ENCODE assay signal across 11 cellular contexts in genomic region chr5:132814441-132815294, GRCh38. TPM values are rescaled to one million over a fixed set of nuclear protein-coding genes. Genes with fewer than 3 reads are reported as not detected.
A peak's percentile ranks its signal among the peaks of the same experiment; 100 is the strongest.
DNase-seq lines count a peak whose midpoint lies in the region; ATAC-seq lines count a peak whose summit lies in the region.
"Had no signal": no experiment of that assay in that cellular context is flagged by ENCODE, and none has a peak within 500 bp of the region (broad histone marks: within the 10 kb centered on the region; RNA-seq: fewer than 3 reads in every experiment).

No MANE protein-coding gene starts in this region.

- no peak for DNase-seq in NCI-H774 (lab: John Stamatoyannopoulos, UW)
- no peak for DNase-seq in stimulated activated CD4-positive, alpha-beta T cell treated with anti-CD3 and anti-CD28 coated beads, Interleukin-2, amount 100 ng/mL, for 24 hours
- DNase-seq in NCI-H2081 (lab: John Stamatoyannopoulos, UW): no peak
- no peak for DNase-seq in mesenteric fat pad (ENCODE audit: low spot score)
- DNase-seq: DMS153, NCI-H2227 treated with DMSO at 0.1 percent for 48 hours had no signal

- no peaks in the 10 kb centered on the region for H3K9me3 Mint-ChIP-seq in activated T-helper 17 cell treated with anti-CD3 and anti-CD28 coated beads, Interleukin-2, amount 50 U/mL, for 72 hours

- H3K9ac ChIP-seq in ES-I3 (ENCODE audit: low read depth, low read length): peak overlapping the region; percentile 55; the same call in 1 of the 2 replicates
- H3K9ac ChIP-seq in rectal smooth muscle tissue (ENCODE audit: low read length): no peak overlapping the region

- H3K4me3 ChIP-seq in iPS-18c (ENCODE audit: insufficient read depth, low read depth, low read length): peak overlapping the region; percentile 36; the same call in 1 of the 2 replicates
- H3K4me3 ChIP-seq in rectal smooth muscle tissue (ENCODE audit: low read length): peak overlapping the region; percentile 27

- peaks cover 11% of the 10 kb centered on the region for H3K27me3 ChIP-seq in rectal smooth muscle tissue (ENCODE audit: control insufficient read depth, insufficient read depth, low read length)

- no peak overlapping the region for H3K27ac ChIP-seq in rectal smooth muscle tissue (ENCODE audit: low read depth, low read length)
- H3K27ac ChIP-seq: neutrophil had no signal

- H3K4me3 Mint-ChIP-seq in activated T-helper 17 cell treated with anti-CD3 and anti-CD28 coated beads, Interleukin-2, amount 50 U/mL, for 72 hours: peak overlapping the region; percentile 52

- H3K4me1 ChIP-seq in ES-I3 (ENCODE audit: insufficient read depth, low read length): no peaks in the 10 kb centered on the region
- H3K4me1 ChIP-seq in rectal smooth muscle tissue (ENCODE audit: control insufficient read depth, insufficient read depth, low read length): no peaks in the 10 kb centered on the region

- no peak overlapping the region for H3K27ac Mint-ChIP-seq in activated T-helper 17 cell treated with anti-CD3 and anti-CD28 coated beads, Interleukin-2, amount 50 U/mL, for 72 hours

- H3K9me3 ChIP-seq in ES-I3 (ENCODE audit: control insufficient read depth, insufficient read depth, low read length) (no peaks in the 10 kb centered on the region), iPS-18c (ENCODE audit: control insufficient read depth, insufficient read depth, low read length) (peaks cover 7% of the 10 kb centered on the region)
- H3K9me3 ChIP-seq: neutrophil had no signal

- no peak for ATAC-seq in activated T-helper 17 cell treated with anti-CD3 and anti-CD28 coated beads, Interleukin-2, amount 50 U/mL, for 72 hours (replicated peaks)

- peaks cover 36% of the 10 kb centered on the region for H3K27me3 Mint-ChIP-seq in activated T-helper 17 cell treated with anti-CD3 and anti-CD28 coated beads, Interleukin-2, amount 50 U/mL, for 72 hours

- H3K36me3 Mint-ChIP-seq in activated T-helper 17 cell treated with anti-CD3 and anti-CD28 coated beads, Interleukin-2, amount 50 U/mL, for 72 hours (ENCODE audit: low read depth): no peaks in the 10 kb centered on the region

- H3K36me3 ChIP-seq in ES-I3 (ENCODE audit: insufficient read depth, low read length) (no peaks in the 10 kb centered on the region), rectal smooth muscle tissue (ENCODE audit: control insufficient read depth, insufficient read depth, low read length) (no peaks in the 10 kb centered on the region)
- H3K36me3 ChIP-seq: neutrophil had no signal

- H3K4me1 Mint-ChIP-seq in activated T-helper 17 cell treated with anti-CD3 and anti-CD28 coated beads, Interleukin-2, amount 50 U/mL, for 72 hours: peaks cover 5% of the 10 kb centered on the region

RNA-seq across cellular contexts. Expression of gene SOWAHA, which starts 1.6 kb away (rescaled TPM):
- not detected for total RNA-seq in activated T-helper 17 cell treated with anti-CD3 and anti-CD28 coated beads, Interleukin-2, amount 50 U/mL, for 72 hours
- total RNA-seq in mesenteric fat pad: not detected

RNA-seq across cellular contexts. Expression of gene SHROOM1, which starts 15.8 kb away (rescaled TPM):
- total RNA-seq in activated T-helper 17 cell treated with anti-CD3 and anti-CD28 coated beads, Interleukin-2, amount 50 U/mL, for 72 hours: 1 to 10 TPM in 1 of 2 donors, under 1 TPM in 1; 0.54 to 3.4 TPM
- total RNA-seq in mesenteric fat pad: 10.6 TPM

RNA-seq across cellular contexts. Expression of gene SEPTIN8, which starts 37.6 kb away (rescaled TPM):
- total RNA-seq in activated T-helper 17 cell treated with anti-CD3 and anti-CD28 coated beads, Interleukin-2, amount 50 U/mL, for 72 hours: 10 to 100 TPM; 13.6 to 14.7 TPM
- 33.4 TPM for total RNA-seq in mesenteric fat pad

RNA-seq across cellular contexts. Expression of gene GDF9, which starts 51.6 kb away (rescaled TPM):
- under 1 TPM; 0.26 to 0.69 TPM for total RNA-seq in activated T-helper 17 cell treated with anti-CD3 and anti-CD28 coated beads, Interleukin-2, amount 50 U/mL, for 72 hours
- total RNA-seq in mesenteric fat pad: not detected

RNA-seq across cellular contexts. Expression of gene UQCRQ, which starts 51.8 kb away (rescaled TPM):
- 100 to 1,000 TPM; 219 to 408 TPM for total RNA-seq in activated T-helper 17 cell treated with anti-CD3 and anti-CD28 coated beads, Interleukin-2, amount 50 U/mL, for 72 hours
- 391 TPM for total RNA-seq in mesenteric fat pad
